In genomic region chrX:17160971-17161370, GRCh38 we compare ENCODE assay signal across 1 cellular context.
TF ChIP-seq lines count a peak whose summit lies in the region.

No MANE protein-coding gene starts in this region.

TF ChIP-seq in K562, 482 proteins besides CTCF, POLR2A, EP300 and RAD21 (continued from another document):
- no peak for TF ChIP-seq ZBTB40 (IDR thresholded peaks at IDR 0.05)
- TF ChIP-seq ZBTB40 (CRISPR knock-in tag; IDR thresholded peaks at IDR 0.05): no peak
- TF ChIP-seq GTF2E2 (tag; IDR thresholded peaks at IDR 0.05): no peak
- no peak for TF ChIP-seq E2F8 (IDR thresholded peaks at IDR 0.05; ENCODE audit: low read depth, partially characterized antibody)
- no peak for TF ChIP-seq SMC3 (conservative IDR thresholded peaks at IDR 0.05; ENCODE audit: insufficient read depth, low read depth, low read length)
- TF ChIP-seq NR2C2 (CRISPR knock-in tag; IDR thresholded peaks at IDR 0.05): no peak
- no peak for TF ChIP-seq NR2C2 (tag; IDR thresholded peaks at IDR 0.05)
- no peak for TF ChIP-seq NFATC3 (IDR thresholded peaks at IDR 0.05)
- TF ChIP-seq SIX5 (IDR thresholded peaks at IDR 0.05; ENCODE audit: borderline replicate concordance in 1 of 2, insufficient read depth in 1 of 2, low read depth in 1 of 2, low read length in 2 of 2): no peak
- no peak for TF ChIP-seq MAX (CRISPR knock-in tag; IDR thresholded peaks at IDR 0.05)
- no peak for TF ChIP-seq ZBTB9 (CRISPR knock-in tag; IDR thresholded peaks at IDR 0.05)
- TF ChIP-seq ZNF324 (CRISPR knock-in tag; IDR thresholded peaks at IDR 0.05): no peak
- TF ChIP-seq ZBTB49 (CRISPR knock-in tag; IDR thresholded peaks at IDR 0.05; ENCODE audit: borderline replicate concordance): no peak
- TF ChIP-seq HIVEP1 (CRISPR knock-in tag; IDR thresholded peaks at IDR 0.05): no peak
- TF ChIP-seq RBM34 (IDR thresholded peaks at IDR 0.05; ENCODE audit: borderline replicate concordance, insufficient read depth, low read length): no peak
- no peak for TF ChIP-seq E2F3 (CRISPR knock-in tag; IDR thresholded peaks at IDR 0.05)
- no peak for TF ChIP-seq SRSF9 (IDR thresholded peaks at IDR 0.05; ENCODE audit: borderline replicate concordance, low read depth, low read length)
- no peak for TF ChIP-seq PATZ1 (CRISPR knock-in tag; IDR thresholded peaks at IDR 0.05; ENCODE audit: borderline replicate concordance)
- TF ChIP-seq ZNF384 (IDR thresholded peaks at IDR 0.05; ENCODE audit: low read depth, low read length): no peak
